8 cellular contexts compared by ENCODE assay signal in the genomic region with DNA sequence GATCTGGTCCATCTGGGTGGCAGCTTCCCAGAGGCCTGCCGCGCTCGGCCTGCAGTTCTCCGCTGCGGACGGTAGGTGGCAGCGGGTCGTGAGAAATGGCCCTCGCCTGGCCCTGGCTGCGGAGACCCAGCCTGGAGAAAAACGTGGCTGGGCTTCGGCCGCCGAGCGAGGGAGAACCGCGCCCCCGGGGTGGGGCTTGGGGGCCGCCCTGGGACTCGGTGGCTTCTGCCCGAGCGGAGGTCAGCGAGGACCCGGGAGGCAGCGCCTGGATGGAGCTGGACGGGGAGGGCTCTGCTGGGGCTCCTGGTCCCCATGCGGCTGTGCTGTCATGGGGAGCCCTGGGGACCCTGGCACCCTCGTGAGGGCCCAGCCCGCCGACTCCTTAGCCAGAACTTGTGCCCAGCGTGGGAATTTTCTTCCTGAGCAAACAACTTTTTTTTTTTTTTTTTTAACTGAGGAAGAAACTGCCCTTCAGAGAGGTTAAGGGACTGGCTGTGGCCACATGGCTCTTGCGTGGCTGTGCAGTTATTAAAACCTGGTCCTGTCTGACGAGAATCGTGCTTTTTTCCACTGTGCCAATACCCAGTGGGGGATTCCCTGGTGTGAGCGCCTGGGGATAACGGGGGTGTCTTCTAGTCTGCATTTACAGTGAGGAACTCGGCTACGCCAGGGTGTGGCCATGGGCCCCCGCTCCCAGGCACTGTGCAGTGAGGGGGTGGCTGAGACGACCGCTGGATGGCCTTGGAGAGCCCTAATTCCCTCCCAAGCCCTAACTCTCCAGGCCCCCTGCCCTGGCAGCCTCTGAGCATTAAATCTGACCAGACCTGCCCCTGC.
DNase-seq lines count a peak whose midpoint lies in the region; ATAC-seq and TF ChIP-seq lines count a peak whose summit lies in the region.

No MANE protein-coding gene starts in this region.

- no peaks in the 10 kb centered on the region for H3K79me2 ChIP-seq in ACC112 (ENCODE audit: control insufficient read depth, insufficient read depth, low read length, unreplicated experiment)

- POLR2A ChIA-PET in WTC11 (lab: Charles Lee) = interaction anchor here (0.9 kb wide), 1 partner anchor 95 kb away, joined by 3 read pairs; no protein-coding TSS in a partner anchor

- H3K27me3 ChIP-seq in ACC112 (ENCODE audit: insufficient read depth, low read length) = peaks cover 14% of the 10 kb centered on the region

- DNase-seq in NCI-H2107 (lab: John Stamatoyannopoulos, UW) (peak; percentile 81), WTC11 (ENCODE audit: low spot score) (peak; percentile 97), islet precursor cell (peak; percentile 98)
- peak; percentile 31 to 39 for DNase-seq in central memory CD8-positive, alpha-beta T cell (ENCODE audit: low spot score in 2 of 2)
- DNase-seq in stimulated activated CD4-positive, alpha-beta T cell treated with anti-CD3 and anti-CD28 coated beads, Interleukin-12 subunit alpha, Interleukin-12 subunit beta, amount 100 ng/mL, for 24 hours (ENCODE audit: low read depth in 2 of 2) = peak; percentile 44 to 73

- H3K9me3 Mint-ChIP-seq in WTC11 = no peaks in the 10 kb centered on the region
- peaks cover 6% of the 10 kb centered on the region for H3K9me3 Mint-ChIP-seq in central memory CD8-positive, alpha-beta T cell

- TF ChIP-seq CTCF in WTC11 (IDR thresholded peaks at IDR 0.05) = peak; percentile 71

- H3K4me1 ChIP-seq in ACC112 (ENCODE audit: control insufficient read depth, insufficient read depth, low read length, unreplicated experiment) = peaks cover 6% of the 10 kb centered on the region

- CTCF ChIA-PET in WTC11 (lab: Charles Lee) = interaction anchor here (0.6 to 3.3 kb wide), 55 partner anchors 8 to 963 kb away, joined by 3 to 18 read pairs (median 3); no protein-coding TSS in a partner anchor

- no peak overlapping the region for H3K27ac ChIP-seq in ACC112 (ENCODE audit: low read depth, low read length)

- ATAC-seq in GM18517 (IDR thresholded peaks at IDR 0.05; ENCODE audit: unreplicated experiment) (peak; percentile 89), HG03060 (IDR thresholded peaks at IDR 0.05; ENCODE audit: low read depth, unreplicated experiment) (peak; percentile 83), WTC11 (peak; percentile 97)
- peak; percentile 57 for ATAC-seq in central memory CD8-positive, alpha-beta T cell (replicated peaks; ENCODE audit: extremely low read depth, poor library complexity, severe bottlenecking)

- H3K36me3 ChIP-seq in ACC112 (ENCODE audit: insufficient read depth, low read length) = no peaks in the 10 kb centered on the region

- no peaks in the 10 kb centered on the region for H3K36me3 Mint-ChIP-seq in WTC11
- H3K36me3 Mint-ChIP-seq in central memory CD8-positive, alpha-beta T cell (ENCODE audit: insufficient read depth) = no peaks in the 10 kb centered on the region

- H2AFZ ChIP-seq in ACC112 (ENCODE audit: low read length, unreplicated experiment) = peak overlapping the region; percentile 83

- H3K4me1 Mint-ChIP-seq in WTC11 = peaks cover 22% of the 10 kb centered on the region
- no peaks in the 10 kb centered on the region for H3K4me1 Mint-ChIP-seq in central memory CD8-positive, alpha-beta T cell

- H3K27ac Mint-ChIP-seq in WTC11 = no peak overlapping the region
- H3K27ac Mint-ChIP-seq in central memory CD8-positive, alpha-beta T cell (ENCODE audit: low read depth) = no peak overlapping the region

- H3K4me3 ChIP-seq in ACC112 (ENCODE audit: low read depth, low read length) = peak overlapping the region; percentile 76

- H3K4me3 Mint-ChIP-seq in WTC11 = peak overlapping the region; percentile 47
- H3K4me3 Mint-ChIP-seq in central memory CD8-positive, alpha-beta T cell = no peak overlapping the region

- H3K27me3 Mint-ChIP-seq in WTC11 (ENCODE audit: low read depth) = no peaks in the 10 kb centered on the region; the same call in 1 of the 2 replicates
- peaks cover 21% of the 10 kb centered on the region for H3K27me3 Mint-ChIP-seq in central memory CD8-positive, alpha-beta T cell

TF ChIP-seq in WTC11, 78 proteins besides CTCF, POLR2A, EP300 and RAD21 (continues in another document):
- TF ChIP-seq HMGA2 (CRISPR knock-in tag; IDR thresholded peaks at IDR 0.05) (no peak), ATF6 (CRISPR knock-in tag; IDR thresholded peaks at IDR 0.05) (no peak), MAX (CRISPR knock-in tag; IDR thresholded peaks at IDR 0.05) (peak; percentile 84), EMX1 (CRISPR knock-in tag; IDR thresholded peaks at IDR 0.05) (0 out of 2 replicates have a peak, but pooled peaks have one; percentile 49), SP1 (CRISPR knock-in tag; conservative IDR thresholded peaks at IDR 0.05) (peak; percentile 82), MXD4 (CRISPR knock-in tag; IDR thresholded peaks at IDR 0.05; ENCODE audit: borderline replicate concordance) (no peak), GABPB1 (CRISPR knock-in tag; IDR thresholded peaks at IDR 0.05) (peak; percentile 40; the same call in 1 of the 2 replicates), OVOL2 (CRISPR knock-in tag; IDR thresholded peaks at IDR 0.05; ENCODE audit: borderline replicate concordance) (no peak), ZNF396 (CRISPR knock-in tag; IDR thresholded peaks at IDR 0.05; ENCODE audit: borderline replicate concordance) (no peak), CREB1 (CRISPR knock-in tag; IDR thresholded peaks at IDR 0.05) (no peak), ZNF232 (CRISPR knock-in tag; IDR thresholded peaks at IDR 0.05) (peak; percentile 84), ETV6 (CRISPR knock-in tag; IDR thresholded peaks at IDR 0.05) (peak; percentile 94), CDX4 (CRISPR knock-in tag; IDR thresholded peaks at IDR 0.05; ENCODE audit: borderline replicate concordance) (no peak), SMAD3 (CRISPR knock-in tag; IDR thresholded peaks at IDR 0.05; ENCODE audit: borderline replicate concordance) (no peak), JAZF1 (CRISPR knock-in tag; IDR thresholded peaks at IDR 0.05) (no peak), TCF7 (CRISPR knock-in tag; IDR thresholded peaks at IDR 0.05; ENCODE audit: low read depth) (no peak), FOXK1 (CRISPR knock-in tag; IDR thresholded peaks at IDR 0.05) (peak; percentile 55; the same call in 1 of the 2 replicates), PRRX2 (CRISPR knock-in tag; IDR thresholded peaks at IDR 0.05) (peak; percentile 78; the same call in 1 of the 2 replicates), MYBL2 (CRISPR knock-in tag; IDR thresholded peaks at IDR 0.05) (0 out of 2 replicates have a peak, but pooled peaks have one; percentile 20), CREM (CRISPR knock-in tag; IDR thresholded peaks at IDR 0.05) (0 out of 2 replicates have a peak, but pooled peaks have one; percentile 45)
- TF ChIP-seq, protein P1, sequence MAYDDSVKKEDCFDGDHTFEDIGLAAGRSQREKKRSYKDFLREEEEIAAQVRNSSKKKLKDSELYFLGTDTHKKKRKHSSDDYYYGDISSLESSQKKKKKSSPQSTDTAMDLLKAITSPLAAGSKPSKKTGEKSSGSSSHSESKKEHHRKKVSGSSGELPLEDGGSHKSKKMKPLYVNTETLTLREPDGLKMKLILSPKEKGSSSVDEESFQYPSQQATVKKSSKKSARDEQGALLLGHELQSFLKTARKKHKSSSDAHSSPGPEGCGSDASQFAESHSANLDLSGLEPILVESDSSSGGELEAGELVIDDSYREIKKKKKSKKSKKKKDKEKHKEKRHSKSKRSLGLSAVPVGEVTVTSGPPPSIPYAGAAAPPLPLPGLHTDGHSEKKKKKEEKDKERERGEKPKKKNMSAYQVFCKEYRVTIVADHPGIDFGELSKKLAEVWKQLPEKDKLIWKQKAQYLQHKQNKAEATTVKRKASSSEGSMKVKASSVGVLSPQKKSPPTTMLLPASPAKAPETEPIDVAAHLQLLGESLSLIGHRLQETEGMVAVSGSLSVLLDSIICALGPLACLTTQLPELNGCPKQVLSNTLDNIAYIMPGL (CRISPR knock-in tag; IDR thresholded peaks at IDR 0.05) = peak; percentile 92
- TF ChIP-seq, protein P2, sequence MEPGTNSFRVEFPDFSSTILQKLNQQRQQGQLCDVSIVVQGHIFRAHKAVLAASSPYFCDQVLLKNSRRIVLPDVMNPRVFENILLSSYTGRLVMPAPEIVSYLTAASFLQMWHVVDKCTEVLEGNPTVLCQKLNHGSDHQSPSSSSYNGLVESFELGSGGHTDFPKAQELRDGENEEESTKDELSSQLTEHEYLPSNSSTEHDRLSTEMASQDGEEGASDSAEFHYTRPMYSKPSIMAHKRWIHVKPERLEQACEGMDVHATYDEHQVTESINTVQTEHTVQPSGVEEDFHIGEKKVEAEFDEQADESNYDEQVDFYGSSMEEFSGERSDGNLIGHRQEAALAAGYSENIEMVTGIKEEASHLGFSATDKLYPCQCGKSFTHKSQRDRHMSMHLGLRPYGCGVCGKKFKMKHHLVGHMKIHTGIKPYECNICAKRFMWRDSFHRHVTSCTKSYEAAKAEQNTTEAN (CRISPR knock-in tag; IDR thresholded peaks at IDR 0.05) = no peak

Comparison
In these comparisons a context has a peak if more than half of its experiments do, and no peak if none do; other contexts are left out.
1. DNase-seq: peak in every context shown above with its lines; median percentile 98 in islet precursor cell; 97 in WTC11; 81 in NCI-H2107; 58 in stimulated activated CD4-positive, alpha-beta T cell treated with anti-CD3 and anti-CD28 coated beads, Interleukin-12 subunit alpha, Interleukin-12 subunit beta, amount 100 ng/mL, for 24 hours; 35 in central memory CD8-positive, alpha-beta T cell.